In the genomic region with DNA sequence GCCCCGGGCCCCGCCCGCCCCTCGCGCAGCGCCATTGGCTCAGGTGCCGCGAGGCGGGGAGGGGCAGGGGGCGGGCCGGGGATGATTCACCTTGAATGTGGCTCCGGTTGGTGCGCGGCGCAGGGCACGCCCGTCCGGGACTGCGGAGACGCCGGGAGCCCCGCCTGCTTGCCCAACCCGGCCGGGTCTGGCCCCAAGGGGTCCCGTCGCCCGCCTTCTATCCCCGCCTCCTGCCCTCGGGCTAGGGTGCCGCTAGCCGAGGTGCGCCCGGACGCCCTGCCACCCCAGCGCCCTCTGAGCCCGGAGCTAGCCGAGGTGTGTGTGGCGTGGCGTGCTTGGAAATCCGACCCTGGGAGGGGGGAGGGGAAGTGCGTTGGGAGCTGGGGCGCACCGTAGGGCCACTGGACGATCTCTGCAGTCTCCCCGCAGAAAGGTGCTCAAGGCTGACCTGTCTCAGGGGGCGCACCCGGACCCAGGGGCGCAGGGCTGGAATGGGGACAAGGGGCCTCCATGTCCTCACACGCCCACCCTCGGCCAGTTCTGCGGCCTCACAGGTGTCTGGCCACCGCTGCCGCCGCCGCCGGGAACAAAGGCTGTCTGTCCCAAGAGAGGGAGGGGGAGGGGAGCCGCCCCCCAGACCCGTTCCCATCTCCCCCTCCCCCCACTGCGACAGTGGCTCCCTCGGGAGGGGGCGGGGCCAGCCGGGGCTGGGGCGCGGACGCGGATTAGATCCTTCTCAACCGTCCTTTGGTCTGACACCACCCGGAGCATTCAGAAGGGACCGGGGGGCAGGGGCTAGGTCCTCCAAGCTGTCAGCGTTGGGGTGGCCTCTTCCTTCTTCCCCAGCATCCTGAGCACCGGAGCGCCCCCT, we compare ENCODE assay signal across 1 cellular context.
TF ChIP-seq lines count a peak whose summit lies in the region.

No MANE protein-coding gene starts in this region.

TF ChIP-seq in HEK293, 187 proteins besides CTCF, POLR2A, EP300 and RAD21 (continued from another document and continues in another):
- TF ChIP-seq, protein P1, sequence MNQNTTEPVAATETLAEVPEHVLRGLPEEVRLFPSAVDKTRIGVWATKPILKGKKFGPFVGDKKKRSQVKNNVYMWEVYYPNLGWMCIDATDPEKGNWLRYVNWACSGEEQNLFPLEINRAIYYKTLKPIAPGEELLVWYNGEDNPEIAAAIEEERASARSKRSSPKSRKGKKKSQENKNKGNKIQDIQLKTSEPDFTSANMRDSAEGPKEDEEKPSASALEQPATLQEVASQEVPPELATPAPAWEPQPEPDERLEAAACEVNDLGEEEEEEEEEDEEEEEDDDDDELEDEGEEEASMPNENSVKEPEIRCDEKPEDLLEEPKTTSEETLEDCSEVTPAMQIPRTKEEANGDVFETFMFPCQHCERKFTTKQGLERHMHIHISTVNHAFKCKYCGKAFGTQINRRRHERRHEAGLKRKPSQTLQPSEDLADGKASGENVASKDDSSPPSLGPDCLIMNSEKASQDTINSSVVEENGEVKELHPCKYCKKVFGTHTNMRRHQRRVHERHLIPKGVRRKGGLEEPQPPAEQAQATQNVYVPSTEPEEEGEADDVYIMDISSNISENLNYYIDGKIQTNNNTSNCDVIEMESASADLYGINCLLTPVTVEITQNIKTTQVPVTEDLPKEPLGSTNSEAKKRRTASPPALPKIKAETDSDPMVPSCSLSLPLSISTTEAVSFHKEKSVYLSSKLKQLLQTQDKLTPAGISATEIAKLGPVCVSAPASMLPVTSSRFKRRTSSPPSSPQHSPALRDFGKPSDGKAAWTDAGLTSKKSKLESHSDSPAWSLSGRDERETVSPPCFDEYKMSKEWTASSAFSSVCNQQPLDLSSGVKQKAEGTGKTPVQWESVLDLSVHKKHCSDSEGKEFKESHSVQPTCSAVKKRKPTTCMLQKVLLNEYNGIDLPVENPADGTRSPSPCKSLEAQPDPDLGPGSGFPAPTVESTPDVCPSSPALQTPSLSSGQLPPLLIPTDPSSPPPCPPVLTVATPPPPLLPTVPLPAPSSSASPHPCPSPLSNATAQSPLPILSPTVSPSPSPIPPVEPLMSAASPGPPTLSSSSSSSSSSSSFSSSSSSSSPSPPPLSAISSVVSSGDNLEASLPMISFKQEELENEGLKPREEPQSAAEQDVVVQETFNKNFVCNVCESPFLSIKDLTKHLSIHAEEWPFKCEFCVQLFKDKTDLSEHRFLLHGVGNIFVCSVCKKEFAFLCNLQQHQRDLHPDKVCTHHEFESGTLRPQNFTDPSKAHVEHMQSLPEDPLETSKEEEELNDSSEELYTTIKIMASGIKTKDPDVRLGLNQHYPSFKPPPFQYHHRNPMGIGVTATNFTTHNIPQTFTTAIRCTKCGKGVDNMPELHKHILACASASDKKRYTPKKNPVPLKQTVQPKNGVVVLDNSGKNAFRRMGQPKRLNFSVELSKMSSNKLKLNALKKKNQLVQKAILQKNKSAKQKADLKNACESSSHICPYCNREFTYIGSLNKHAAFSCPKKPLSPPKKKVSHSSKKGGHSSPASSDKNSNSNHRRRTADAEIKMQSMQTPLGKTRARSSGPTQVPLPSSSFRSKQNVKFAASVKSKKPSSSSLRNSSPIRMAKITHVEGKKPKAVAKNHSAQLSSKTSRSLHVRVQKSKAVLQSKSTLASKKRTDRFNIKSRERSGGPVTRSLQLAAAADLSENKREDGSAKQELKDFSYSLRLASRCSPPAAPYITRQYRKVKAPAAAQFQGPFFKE (tag by site-specific recombination; IDR thresholded peaks at IDR 0.05; ENCODE audit: borderline replicate concordance) = no peak
- 0 out of 2 replicates have a peak, but pooled peaks have one; percentile 19 for TF ChIP-seq ZNF561 (tag by site-specific recombination; IDR thresholded peaks at IDR 0.05; ENCODE audit: borderline replicate concordance)
- no peak for TF ChIP-seq ZNF248 (tag by site-specific recombination; IDR thresholded peaks at IDR 0.05)
- TF ChIP-seq, protein P2, sequence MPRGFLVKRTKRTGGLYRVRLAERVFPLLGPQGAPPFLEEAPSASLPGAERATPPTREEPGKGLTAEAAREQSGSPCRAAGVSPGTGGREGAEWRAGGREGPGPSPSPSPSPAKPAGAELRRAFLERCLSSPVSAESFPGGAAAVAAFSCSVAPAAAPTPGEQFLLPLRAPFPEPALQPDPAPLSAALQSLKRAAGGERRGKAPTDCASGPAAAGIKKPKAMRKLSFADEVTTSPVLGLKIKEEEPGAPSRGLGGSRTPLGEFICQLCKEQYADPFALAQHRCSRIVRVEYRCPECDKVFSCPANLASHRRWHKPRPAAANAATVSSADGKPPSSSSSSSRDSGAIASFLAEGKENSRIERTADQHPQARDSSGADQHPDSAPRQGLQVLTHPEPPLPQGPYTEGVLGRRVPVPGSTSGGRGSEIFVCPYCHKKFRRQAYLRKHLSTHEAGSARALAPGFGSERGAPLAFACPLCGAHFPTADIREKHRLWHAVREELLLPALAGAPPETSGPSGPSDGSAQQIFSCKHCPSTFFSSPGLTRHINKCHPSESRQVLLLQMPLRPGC (tag by site-specific recombination; IDR thresholded peaks at IDR 0.05) = peak; percentile 39; the same call in 1 of the 2 replicates
- TF ChIP-seq GFI1B (tag by site-specific recombination; IDR thresholded peaks at IDR 0.05) = no peak
- TF ChIP-seq ZFP69B (tag by site-specific recombination; IDR thresholded peaks at IDR 0.05) = 0 out of 2 replicates have a peak, but pooled peaks have one; percentile 14
- peak; percentile 23; the same call in 1 of the 2 replicates for TF ChIP-seq SCRT2 (tag by site-specific recombination; IDR thresholded peaks at IDR 0.05)
- TF ChIP-seq ZNF664 (tag by site-specific recombination; IDR thresholded peaks at IDR 0.05) = no peak
- TF ChIP-seq, protein P3, sequence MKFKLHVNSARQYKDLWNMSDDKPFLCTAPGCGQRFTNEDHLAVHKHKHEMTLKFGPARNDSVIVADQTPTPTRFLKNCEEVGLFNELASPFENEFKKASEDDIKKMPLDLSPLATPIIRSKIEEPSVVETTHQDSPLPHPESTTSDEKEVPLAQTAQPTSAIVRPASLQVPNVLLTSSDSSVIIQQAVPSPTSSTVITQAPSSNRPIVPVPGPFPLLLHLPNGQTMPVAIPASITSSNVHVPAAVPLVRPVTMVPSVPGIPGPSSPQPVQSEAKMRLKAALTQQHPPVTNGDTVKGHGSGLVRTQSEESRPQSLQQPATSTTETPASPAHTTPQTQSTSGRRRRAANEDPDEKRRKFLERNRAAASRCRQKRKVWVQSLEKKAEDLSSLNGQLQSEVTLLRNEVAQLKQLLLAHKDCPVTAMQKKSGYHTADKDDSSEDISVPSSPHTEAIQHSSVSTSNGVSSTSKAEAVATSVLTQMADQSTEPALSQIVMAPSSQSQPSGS (tag by site-specific recombination; IDR thresholded peaks at IDR 0.05; ENCODE audit: low read depth) = no peak
- TF ChIP-seq ZNF837 (tag by site-specific recombination; IDR thresholded peaks at IDR 0.05) = no peak; the same call in 1 of the 2 replicates
- TF ChIP-seq ZNF791 (tag by site-specific recombination; IDR thresholded peaks at IDR 0.05) = no peak
- TF ChIP-seq, protein P4, sequence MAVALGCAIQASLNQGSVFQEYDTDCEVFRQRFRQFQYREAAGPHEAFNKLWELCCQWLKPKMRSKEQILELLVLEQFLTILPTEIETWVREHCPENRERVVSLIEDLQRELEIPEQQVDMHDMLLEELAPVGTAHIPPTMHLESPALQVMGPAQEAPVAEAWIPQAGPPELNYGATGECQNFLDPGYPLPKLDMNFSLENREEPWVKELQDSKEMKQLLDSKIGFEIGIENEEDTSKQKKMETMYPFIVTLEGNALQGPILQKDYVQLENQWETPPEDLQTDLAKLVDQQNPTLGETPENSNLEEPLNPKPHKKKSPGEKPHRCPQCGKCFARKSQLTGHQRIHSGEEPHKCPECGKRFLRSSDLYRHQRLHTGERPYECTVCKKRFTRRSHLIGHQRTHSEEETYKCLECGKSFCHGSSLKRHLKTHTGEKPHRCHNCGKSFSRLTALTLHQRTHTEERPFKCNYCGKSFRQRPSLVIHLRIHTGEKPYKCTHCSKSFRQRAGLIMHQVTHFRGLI (tag by site-specific recombination; IDR thresholded peaks at IDR 0.05) = peak; percentile 64; the same call in 1 of the 2 replicates
- no peak for TF ChIP-seq ZNF10 (tag by site-specific recombination; IDR thresholded peaks at IDR 0.05)
- peak; percentile 94 for TF ChIP-seq SP3 (tag by site-specific recombination; IDR thresholded peaks at IDR 0.05)
- TF ChIP-seq, protein P5, sequence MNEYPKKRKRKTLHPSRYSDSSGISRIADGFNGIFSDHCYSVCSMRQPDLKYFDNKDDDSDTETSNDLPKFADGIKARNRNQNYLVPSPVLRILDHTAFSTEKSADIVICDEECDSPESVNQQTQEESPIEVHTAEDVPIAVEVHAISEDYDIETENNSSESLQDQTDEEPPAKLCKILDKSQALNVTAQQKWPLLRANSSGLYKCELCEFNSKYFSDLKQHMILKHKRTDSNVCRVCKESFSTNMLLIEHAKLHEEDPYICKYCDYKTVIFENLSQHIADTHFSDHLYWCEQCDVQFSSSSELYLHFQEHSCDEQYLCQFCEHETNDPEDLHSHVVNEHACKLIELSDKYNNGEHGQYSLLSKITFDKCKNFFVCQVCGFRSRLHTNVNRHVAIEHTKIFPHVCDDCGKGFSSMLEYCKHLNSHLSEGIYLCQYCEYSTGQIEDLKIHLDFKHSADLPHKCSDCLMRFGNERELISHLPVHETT (tag by site-specific recombination; IDR thresholded peaks at IDR 0.05) = no peak
- TF ChIP-seq OSR2 (tag by site-specific recombination; IDR thresholded peaks at IDR 0.05) = peak; percentile 11; the same call in 1 of the 2 replicates
- TF ChIP-seq ZNF175 (tag by site-specific recombination; IDR thresholded peaks at IDR 0.05) = no peak
- TF ChIP-seq, protein P6, sequence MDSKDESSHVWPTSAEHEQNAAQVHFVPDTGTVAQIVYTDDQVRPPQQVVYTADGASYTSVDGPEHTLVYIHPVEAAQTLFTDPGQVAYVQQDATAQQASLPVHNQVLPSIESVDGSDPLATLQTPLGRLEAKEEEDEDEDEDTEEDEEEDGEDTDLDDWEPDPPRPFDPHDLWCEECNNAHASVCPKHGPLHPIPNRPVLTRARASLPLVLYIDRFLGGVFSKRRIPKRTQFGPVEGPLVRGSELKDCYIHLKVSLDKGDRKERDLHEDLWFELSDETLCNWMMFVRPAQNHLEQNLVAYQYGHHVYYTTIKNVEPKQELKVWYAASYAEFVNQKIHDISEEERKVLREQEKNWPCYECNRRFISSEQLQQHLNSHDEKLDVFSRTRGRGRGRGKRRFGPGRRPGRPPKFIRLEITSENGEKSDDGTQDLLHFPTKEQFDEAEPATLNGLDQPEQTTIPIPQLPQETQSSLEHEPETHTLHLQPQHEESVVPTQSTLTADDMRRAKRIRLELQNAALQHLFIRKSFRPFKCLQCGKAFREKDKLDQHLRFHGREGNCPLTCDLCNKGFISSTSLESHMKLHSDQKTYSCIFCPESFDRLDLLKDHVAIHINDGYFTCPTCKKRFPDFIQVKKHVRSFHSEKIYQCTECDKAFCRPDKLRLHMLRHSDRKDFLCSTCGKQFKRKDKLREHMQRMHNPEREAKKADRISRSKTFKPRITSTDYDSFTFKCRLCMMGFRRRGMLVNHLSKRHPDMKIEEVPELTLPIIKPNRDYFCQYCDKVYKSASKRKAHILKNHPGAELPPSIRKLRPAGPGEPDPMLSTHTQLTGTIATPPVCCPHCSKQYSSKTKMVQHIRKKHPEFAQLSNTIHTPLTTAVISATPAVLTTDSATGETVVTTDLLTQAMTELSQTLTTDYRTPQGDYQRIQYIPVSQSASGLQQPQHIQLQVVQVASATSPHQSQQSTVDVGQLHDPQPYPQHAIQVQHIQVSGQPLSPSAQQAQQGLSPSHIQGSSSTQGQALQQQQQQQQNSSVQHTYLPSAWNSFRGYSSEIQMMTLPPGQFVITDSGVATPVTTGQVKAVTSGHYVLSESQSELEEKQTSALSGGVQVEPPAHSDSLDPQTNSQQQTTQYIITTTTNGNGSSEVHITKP (tag by site-specific recombination; IDR thresholded peaks at IDR 0.05) = peak; percentile 87
- TF ChIP-seq ZNF394 (tag by site-specific recombination; IDR thresholded peaks at IDR 0.05; ENCODE audit: borderline replicate concordance) = no peak
- TF ChIP-seq ZNF221 (tag by site-specific recombination; IDR thresholded peaks at IDR 0.05; ENCODE audit: borderline replicate concordance) = no peak
- TF ChIP-seq, protein P7, sequence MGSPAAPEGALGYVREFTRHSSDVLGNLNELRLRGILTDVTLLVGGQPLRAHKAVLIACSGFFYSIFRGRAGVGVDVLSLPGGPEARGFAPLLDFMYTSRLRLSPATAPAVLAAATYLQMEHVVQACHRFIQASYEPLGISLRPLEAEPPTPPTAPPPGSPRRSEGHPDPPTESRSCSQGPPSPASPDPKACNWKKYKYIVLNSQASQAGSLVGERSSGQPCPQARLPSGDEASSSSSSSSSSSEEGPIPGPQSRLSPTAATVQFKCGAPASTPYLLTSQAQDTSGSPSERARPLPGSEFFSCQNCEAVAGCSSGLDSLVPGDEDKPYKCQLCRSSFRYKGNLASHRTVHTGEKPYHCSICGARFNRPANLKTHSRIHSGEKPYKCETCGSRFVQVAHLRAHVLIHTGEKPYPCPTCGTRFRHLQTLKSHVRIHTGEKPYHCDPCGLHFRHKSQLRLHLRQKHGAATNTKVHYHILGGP (tag by site-specific recombination; IDR thresholded peaks at IDR 0.05) = no peak
- TF ChIP-seq ZNF202 (tag by site-specific recombination; IDR thresholded peaks at IDR 0.05; ENCODE audit: borderline replicate concordance) = no peak
- TF ChIP-seq ZSCAN30 (tag by site-specific recombination; IDR thresholded peaks at IDR 0.05) = 0 out of 2 replicates have a peak, but pooled peaks have one; percentile 66
- TF ChIP-seq SP2 (tag by site-specific recombination; IDR thresholded peaks at IDR 0.05) = peak; percentile 79
- TF ChIP-seq, protein P8, sequence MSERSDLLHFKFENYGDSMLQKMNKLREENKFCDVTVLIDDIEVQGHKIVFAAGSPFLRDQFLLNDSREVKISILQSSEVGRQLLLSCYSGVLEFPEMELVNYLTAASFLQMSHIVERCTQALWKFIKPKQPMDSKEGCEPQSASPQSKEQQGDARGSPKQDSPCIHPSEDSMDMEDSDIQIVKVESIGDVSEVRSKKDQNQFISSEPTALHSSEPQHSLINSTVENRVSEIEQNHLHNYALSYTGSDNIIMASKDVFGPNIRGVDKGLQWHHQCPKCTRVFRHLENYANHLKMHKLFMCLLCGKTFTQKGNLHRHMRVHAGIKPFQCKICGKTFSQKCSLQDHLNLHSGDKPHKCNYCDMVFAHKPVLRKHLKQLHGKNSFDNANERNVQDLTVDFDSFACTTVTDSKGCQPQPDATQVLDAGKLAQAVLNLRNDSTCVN (tag by site-specific recombination; optimal IDR thresholded peaks at IDR 0.05) = peak; percentile 78
- TF ChIP-seq, protein P9, sequence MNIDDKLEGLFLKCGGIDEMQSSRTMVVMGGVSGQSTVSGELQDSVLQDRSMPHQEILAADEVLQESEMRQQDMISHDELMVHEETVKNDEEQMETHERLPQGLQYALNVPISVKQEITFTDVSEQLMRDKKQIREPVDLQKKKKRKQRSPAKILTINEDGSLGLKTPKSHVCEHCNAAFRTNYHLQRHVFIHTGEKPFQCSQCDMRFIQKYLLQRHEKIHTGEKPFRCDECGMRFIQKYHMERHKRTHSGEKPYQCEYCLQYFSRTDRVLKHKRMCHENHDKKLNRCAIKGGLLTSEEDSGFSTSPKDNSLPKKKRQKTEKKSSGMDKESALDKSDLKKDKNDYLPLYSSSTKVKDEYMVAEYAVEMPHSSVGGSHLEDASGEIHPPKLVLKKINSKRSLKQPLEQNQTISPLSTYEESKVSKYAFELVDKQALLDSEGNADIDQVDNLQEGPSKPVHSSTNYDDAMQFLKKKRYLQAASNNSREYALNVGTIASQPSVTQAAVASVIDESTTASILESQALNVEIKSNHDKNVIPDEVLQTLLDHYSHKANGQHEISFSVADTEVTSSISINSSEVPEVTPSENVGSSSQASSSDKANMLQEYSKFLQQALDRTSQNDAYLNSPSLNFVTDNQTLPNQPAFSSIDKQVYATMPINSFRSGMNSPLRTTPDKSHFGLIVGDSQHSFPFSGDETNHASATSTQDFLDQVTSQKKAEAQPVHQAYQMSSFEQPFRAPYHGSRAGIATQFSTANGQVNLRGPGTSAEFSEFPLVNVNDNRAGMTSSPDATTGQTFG (tag by site-specific recombination; IDR thresholded peaks at IDR 0.05; ENCODE audit: borderline replicate concordance) = no peak
- no peak; the same call in 1 of the 2 replicates for TF ChIP-seq ZNF610 (tag by site-specific recombination; IDR thresholded peaks at IDR 0.05; ENCODE audit: borderline replicate concordance)
- 0 out of 2 replicates have a peak, but pooled peaks have one; percentile 15 for TF ChIP-seq ZSCAN16 (tag by site-specific recombination; IDR thresholded peaks at IDR 0.05)
